Comparison of ENCODE assay signal across 15 cellular contexts in the genomic region with DNA sequence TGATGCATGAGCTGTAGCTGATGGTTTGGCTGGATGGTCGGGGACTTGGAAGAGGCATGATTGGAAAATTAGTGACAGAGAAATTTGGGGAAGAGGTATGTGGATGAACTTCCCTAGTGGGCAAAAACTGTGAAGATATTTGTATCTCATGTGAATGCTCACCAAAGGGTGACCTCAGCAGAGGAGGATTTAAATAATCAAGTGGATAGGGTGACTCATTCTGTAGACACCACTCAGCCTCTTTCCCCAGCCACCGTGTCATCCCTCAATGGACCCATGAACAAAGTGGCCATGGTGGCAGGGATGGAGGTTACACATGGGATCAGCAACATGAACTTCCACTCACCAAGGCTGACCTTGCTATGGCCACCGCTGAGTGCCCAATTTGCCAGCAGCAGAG.
DNase-seq lines count a peak whose midpoint lies in the region; ATAC-seq and TF ChIP-seq lines count a peak whose summit lies in the region.
"Had no signal": no experiment of that assay in that cellular context is flagged by ENCODE, and none has a peak within 500 bp of the region (broad histone marks: within the 10 kb centered on the region; RNA-seq: fewer than 3 reads in every experiment).

No MANE protein-coding gene starts in this region.

- no peaks in the 10 kb centered on the region for H3K79me1 ChIP-seq in mesenchymal stem cell (replicated peaks; ENCODE audit: low read length, poor library complexity, severe bottlenecking)

- H3K27ac ChIP-seq in brain microvascular endothelial cell (no peak overlapping the region), mesenchymal stem cell (ENCODE audit: low read length, poor library complexity, severe bottlenecking) (no peak overlapping the region), ascending aorta (no peak overlapping the region)
- H3K27ac ChIP-seq: C4-2B, KMS-11 had no signal

- H3K14ac ChIP-seq in mesenchymal stem cell (ENCODE audit: low read length in 2 of 2): no peak overlapping the region

- no peak overlapping the region for H3K4me2 ChIP-seq in mesenchymal stem cell (ENCODE audit: low read length, poor library complexity, severe bottlenecking)
- H3K4me2 ChIP-seq: KMS-11 had no signal

- no peak overlapping the region for H3K23ac ChIP-seq in mesenchymal stem cell (ENCODE audit: low read length in 2 of 2)

- H3K4ac ChIP-seq in mesenchymal stem cell (ENCODE audit: low read depth in 1 of 2, low read length in 2 of 2): no peak overlapping the region

- H3K9me3 ChIP-seq in mesenchymal stem cell (ENCODE audit: control insufficient read depth, low read length): no peaks in the 10 kb centered on the region
- no peaks in the 10 kb centered on the region for H3K9me3 ChIP-seq in ascending aorta
- H3K9me3 ChIP-seq: BE2C had no signal

- WGBS in mesenchymal stem cell: 58% methylated on average over 3 of the region's 3 CpGs

- H3K36me3 ChIP-seq in brain microvascular endothelial cell (replicated peaks) (no peaks in the 10 kb centered on the region), mesenchymal stem cell (ENCODE audit: control insufficient read depth in 1 of 2, insufficient read depth in 2 of 2, low read depth in 1 of 2, low read length in 2 of 2) (no peaks in the 10 kb centered on the region), ascending aorta (no peaks in the 10 kb centered on the region)
- H3K36me3 ChIP-seq: BE2C had no signal

- H2BK5ac ChIP-seq in mesenchymal stem cell (ENCODE audit: low read depth, low read length, poor library complexity, severe bottlenecking): no peak overlapping the region

- H2AFZ ChIP-seq in mesenchymal stem cell (ENCODE audit: low read depth, low read length): no peak overlapping the region

- intact Hi-C loops in ascending aorta (cut with DNase I): no loop called here

- no peak for ATAC-seq in GM18520 (IDR thresholded peaks at IDR 0.05; ENCODE audit: unreplicated experiment)
- ATAC-seq: HCT116 had no signal

- no peak overlapping the region for H4K8ac ChIP-seq in mesenchymal stem cell (ENCODE audit: low read length)

- H3K9ac ChIP-seq in mesenchymal stem cell (ENCODE audit: low read length): no peak overlapping the region
- H3K9ac ChIP-seq: KMS-11 had no signal

- in situ Hi-C loops in brain microvascular endothelial cell (cut with HindIII; ENCODE audit: low pct_ligation_motif_present, low sequenced_read_pairs): no loop called here

- no peak overlapping the region for H2BK15ac ChIP-seq in mesenchymal stem cell (ENCODE audit: low read depth, poor library complexity, severe bottlenecking)

- TF ChIP-seq CTCF in brain microvascular endothelial cell (IDR thresholded peaks at IDR 0.05; ENCODE audit: low read depth, low read length, missing control alignments) (no peak), ascending aorta (IDR thresholded peaks at IDR 0.05) (no peak)

- no peaks in the 10 kb centered on the region for H3K4me1 ChIP-seq in mesenchymal stem cell (ENCODE audit: control insufficient read depth, insufficient read depth, low read depth, low read length)
- no peaks in the 10 kb centered on the region for H3K4me1 ChIP-seq in ascending aorta
- H3K4me1 ChIP-seq: BE2C had no signal

- H2BK120ac ChIP-seq in mesenchymal stem cell (ENCODE audit: low read depth, low read length): no peak overlapping the region

- no peak overlapping the region for H3K4me3 ChIP-seq in brain microvascular endothelial cell (ENCODE audit: low read depth, low read length)
- H3K4me3 ChIP-seq in mesenchymal stem cell (ENCODE audit: insufficient read depth in 1 of 2, low read depth in 1 of 2, low read length in 2 of 2): no peak overlapping the region
- H3K4me3 ChIP-seq in ascending aorta: no peak overlapping the region

- H2AK5ac ChIP-seq in mesenchymal stem cell (ENCODE audit: low read length, severe bottlenecking): no peak overlapping the region

- DNase-seq in EH (ENCODE audit: low read depth): peak; percentile 49
- peak; percentile 40 for DNase-seq in HT1080 (ENCODE audit: low read depth)
- peak; percentile 27 for DNase-seq in brain microvascular endothelial cell
- DNase-seq in mesenchymal stem cell: peak; percentile 25
- DNase-seq in occipital lobe (lab: John Stamatoyannopoulos, UW): no peak
- no peak for DNase-seq in ascending aorta (ENCODE audit: low spot score in 2 of 2)
- DNase-seq in NCI-H510A (lab: John Stamatoyannopoulos, UW): no peak
- DNase-seq: BE2C; CD4-positive, alpha-beta memory T cell; COR-L47; DMS153 had no signal

- H3K27me3 ChIP-seq in brain microvascular endothelial cell (replicated peaks): no peaks in the 10 kb centered on the region
- H3K27me3 ChIP-seq in mesenchymal stem cell (ENCODE audit: control insufficient read depth in 1 of 2, insufficient read depth in 1 of 2, low read length in 2 of 2): no peaks in the 10 kb centered on the region
- H3K27me3 ChIP-seq in ascending aorta: no peaks in the 10 kb centered on the region
- H3K27me3 ChIP-seq: BE2C had no signal

- H4K91ac ChIP-seq in mesenchymal stem cell (ENCODE audit: low read length): no peak overlapping the region

- no peak overlapping the region for H3K18ac ChIP-seq in mesenchymal stem cell (ENCODE audit: low read depth in 1 of 2, low read length in 2 of 2)

- no peak overlapping the region for H2BK12ac ChIP-seq in mesenchymal stem cell (ENCODE audit: low read length in 2 of 2)

Comparison
In these comparisons a context has a peak if more than half of its experiments do, and no peak if none do; other contexts are left out.
1. DNase-seq: peak in EH (single experiment), HT1080 (single experiment), brain microvascular endothelial cell (single experiment) and mesenchymal stem cell (single experiment); none in occipital lobe (single experiment), ascending aorta (0 of 2) and NCI-H510A (single experiment).